25 cellular contexts compared by ENCODE assay signal in genomic region chr22:43299736-43300135, GRCh38. TPM values are rescaled to one million over a fixed set of nuclear protein-coding genes. Genes with fewer than 3 reads are reported as not detected.
A peak's percentile ranks its signal among the peaks of the same experiment; 100 is the strongest.
DNase-seq lines count a peak whose midpoint lies in the region; ATAC-seq, FAIRE-seq and TF ChIP-seq lines count a peak whose summit lies in the region.
"Had no signal": no experiment of that assay in that cellular context is flagged by ENCODE, and none has a peak within 500 bp of the region (broad histone marks: within the 10 kb centered on the region; RNA-seq: fewer than 3 reads in every experiment).

No MANE protein-coding gene starts in this region.

- peaks cover 0 to 26% (median 10%) of the 10 kb centered on the region in 9 donors for H3K4me1 ChIP-seq in heart right ventricle
- no peaks in the 10 kb centered on the region; the same call in 1 of the 2 replicates for H3K4me1 ChIP-seq in IMR-90 (ENCODE audit: control insufficient read depth, insufficient read depth, low read length)
- H3K4me1 ChIP-seq: Caco-2 had no signal

- H2BK15ac ChIP-seq in IMR-90 (ENCODE audit: low read depth, low read length), result no peak overlapping the region

- CTCF ChIA-PET in IMR-90 (lab: Yijun Ruan, JAX), result no interaction called here

- TF ChIP-seq RAD21 in IMR-90 (IDR thresholded peaks at IDR 0.05; ENCODE audit: low read length), result no peak

- no peaks in the 10 kb centered on the region for H4K20me1 ChIP-seq in IMR-90 (ENCODE audit: insufficient read depth, low read length)

- no peak overlapping the region for H2BK120ac ChIP-seq in IMR-90 (ENCODE audit: low read depth, low read length)

- H3K23ac ChIP-seq in IMR-90 (ENCODE audit: low read depth, low read length), result no peak overlapping the region

- no peak overlapping the region for H4K91ac ChIP-seq in IMR-90 (ENCODE audit: insufficient read depth, low read depth, low read length)

- H3K9me3 Mint-ChIP-seq in nephron, result no peaks in the 10 kb centered on the region
- H3K9me3 Mint-ChIP-seq: CD8-positive, alpha-beta T cell had no signal

- no peaks in the 10 kb centered on the region for H3K9me1 ChIP-seq in IMR-90 (ENCODE audit: insufficient read depth, low read length)

- H3K4me2 ChIP-seq in IMR-90 (ENCODE audit: low read depth, low read length), result no peak overlapping the region

- POLR2A ChIA-PET in IMR-90 (lab: Charles Lee; ENCODE audit: unreplicated experiment), result no interaction called here

- H3K9me3 ChIP-seq in heart right ventricle, result no peaks in the 10 kb centered on the region
- H3K9me3 ChIP-seq in IMR-90 (ENCODE audit: control insufficient read depth, insufficient read depth, low read length), result no peaks in the 10 kb centered on the region
- H3K9me3 ChIP-seq: BE2C, Caco-2 had no signal

- no TSS peak for BruUV-seq in IMR-90 (replicated peaks; lab: Mats Ljungman, UMichigan)

- peak overlapping the region; percentile 18 to 68 (median 54) for H3K27ac Mint-ChIP-seq in nephron
- H3K27ac Mint-ChIP-seq: CD4-positive, CD25-positive, alpha-beta regulatory T cell; CD8-positive, alpha-beta T cell had no signal

- H3K4me1 Mint-ChIP-seq in nephron, result peaks cover 90% of the 10 kb centered on the region
- H3K4me1 Mint-ChIP-seq: CD4-positive, CD25-positive, alpha-beta regulatory T cell had no signal

- no peak overlapping the region for H3K14ac ChIP-seq in IMR-90 (replicated peaks; ENCODE audit: low read depth, low read length)

- H3K36me3 ChIP-seq in heart right ventricle (no peaks in the 10 kb centered on the region), IMR-90 (ENCODE audit: control insufficient read depth, insufficient read depth, low read length) (no peaks in the 10 kb centered on the region), bronchial epithelial cell (ENCODE audit: control insufficient read depth, insufficient read depth, low read length) (no peaks in the 10 kb centered on the region)
- H3K36me3 ChIP-seq: BE2C had no signal

- H3K4ac ChIP-seq in IMR-90 (ENCODE audit: low read depth, low read length), result no peak overlapping the region

- H2AK5ac ChIP-seq in IMR-90 (ENCODE audit: low read depth, low read length), result no peak overlapping the region

- no peak overlapping the region for H3K56ac ChIP-seq in IMR-90 (ENCODE audit: extremely low read depth, insufficient read depth, low read length)

- in situ Hi-C loops in IMR-90 (cut with MboI; ENCODE audit: low sequenced_read_pairs), result no loop called here

- ATAC-seq in Right ventricle myocardium inferior (no peak), heart right ventricle (no peak), IMR-90 (ENCODE audit: low read depth) (no peak), left lobe of liver (no peak), GM21825 (IDR thresholded peaks at IDR 0.05; ENCODE audit: unreplicated experiment) (no peak)
- ATAC-seq: CD8-positive, alpha-beta T cell had no signal

- FAIRE-seq in bronchial epithelial cell (lab: Jason Lieb, UNC), result peak; percentile 84
- FAIRE-seq: A204.1, G401.6, GM12892, H1 had no signal

- TF ChIP-seq POLR2A in IMR-90 (IDR thresholded peaks at IDR 0.05; ENCODE audit: low read depth, low read length), result no peak

- H3K4me3 ChIP-seq in heart right ventricle, result no peak overlapping the region
- H3K4me3 ChIP-seq in IMR-90 (ENCODE audit: insufficient read depth, low read depth, low read length), result no peak overlapping the region
- H3K4me3 ChIP-seq in bronchial epithelial cell (ENCODE audit: low read depth, low read length), result no peak overlapping the region
- H3K4me3 ChIP-seq: GM23248 had no signal

- no peak overlapping the region for H2BK20ac ChIP-seq in IMR-90 (ENCODE audit: low read depth, low read length)

- dilution Hi-C loops in IMR-90 (cut with HindIII; ENCODE audit: low sequenced_read_pairs, unreplicated experiment), result no loop called here

- no peak overlapping the region for H2AFZ ChIP-seq in IMR-90 (replicated peaks; ENCODE audit: low read length, poor library complexity)
- H2AFZ ChIP-seq: GM23248 had no signal

- H4K5ac ChIP-seq in IMR-90 (ENCODE audit: low read depth, low read length), result no peak overlapping the region

- no peak overlapping the region for H3K4me3 Mint-ChIP-seq in nephron
- H3K4me3 Mint-ChIP-seq: CD4-positive, CD25-positive, alpha-beta regulatory T cell; CD8-positive, alpha-beta T cell had no signal

- no peak overlapping the region for H2BK5ac ChIP-seq in IMR-90 (ENCODE audit: low read depth, low read length, poor library complexity, severe bottlenecking)

- H3K27ac ChIP-seq in heart right ventricle (no peak overlapping the region), IMR-90 (ENCODE audit: insufficient read depth, low read length) (no peak overlapping the region)
- H3K27ac ChIP-seq: 22Rv1, C4-2B, GM23248 had no signal

- no peak overlapping the region for H2AK9ac ChIP-seq in IMR-90 (replicated peaks; ENCODE audit: low read depth, low read length, poor library complexity)

- peak; percentile 2 for DNase-seq in Right ventricle myocardium inferior (ENCODE audit: missing footprints)
- DNase-seq in heart right ventricle, result no peak
- no peak for DNase-seq in IMR-90
- DNase-seq in bronchial epithelial cell (ENCODE audit: low read depth), result no peak
- no peak for DNase-seq in left lobe of liver (ENCODE audit: low spot score)
- no peak for DNase-seq in NCI-H2081 treated with DMSO at 0.1 percent for 48 hours (lab: John Stamatoyannopoulos, UW)
- DNase-seq: AML-193; BE2C; Caco-2; CD4-positive, CD25-positive, alpha-beta regulatory T cell; CD8-positive, alpha-beta T cell; DMS153; DND-41; GM23248; H7; HCEC 1CT had no signal

- H3K9ac ChIP-seq in IMR-90 (ENCODE audit: low read depth, low read length), result no peak overlapping the region
- H3K9ac ChIP-seq: GM23248 had no signal

- no peaks in the 10 kb centered on the region for H3K27me3 ChIP-seq in heart right ventricle
- H3K27me3 ChIP-seq in IMR-90 (ENCODE audit: control insufficient read depth, insufficient read depth, low read length), result peaks cover 26% of the 10 kb centered on the region
- peaks cover 1% of the 10 kb centered on the region for H3K27me3 ChIP-seq in bronchial epithelial cell (ENCODE audit: control insufficient read depth, insufficient read depth, low read length)
- H3K27me3 ChIP-seq: BE2C had no signal

- H3K27me3 Mint-ChIP-seq in nephron (ENCODE audit: low read depth), result peaks cover 44% of the 10 kb centered on the region
- H3K27me3 Mint-ChIP-seq: CD4-positive, CD25-positive, alpha-beta regulatory T cell had no signal

- no peak overlapping the region for H4K8ac ChIP-seq in IMR-90 (ENCODE audit: low read depth in 2 of 2, low read length in 2 of 2)

- TF ChIP-seq CTCF in heart right ventricle (IDR thresholded peaks at IDR 0.05), result no peak
- no peak for TF ChIP-seq CTCF in IMR-90 (conservative IDR thresholded peaks at IDR 0.05; ENCODE audit: low read depth, low read length)
- TF ChIP-seq CTCF in bronchial epithelial cell (IDR thresholded peaks at IDR 0.05; ENCODE audit: insufficient read depth, low read length, severe bottlenecking), result no peak
- no peak for TF ChIP-seq CTCF in nephron (IDR thresholded peaks at IDR 0.05; ENCODE audit: unreplicated experiment in 3 of 3)

- WGBS in heart right ventricle, 2 donors, result 93 to 97% methylated on average over 12 of the region's 12 CpGs
- 96% methylated on average over 5 of the region's 12 CpGs; no CpG with 5 or more reads in 1 of the 2 experiments for WGBS in IMR-90 (ENCODE audit: extremely low coverage in 2 of 2, insufficient read length in 1 of 2), 2 experiments

- no peaks in the 10 kb centered on the region for H3K79me1 ChIP-seq in IMR-90 (ENCODE audit: low read depth in 1 of 2, low read length in 2 of 2)

- H3K18ac ChIP-seq in IMR-90 (ENCODE audit: low read depth, low read length), result no peak overlapping the region

- intact Hi-C loops in Right ventricle myocardium inferior (cut with DNase I), result no loop called here
- intact Hi-C loops in heart right ventricle (cut with DNase I), result no loop called here
- intact Hi-C loops in IMR-90 (cut with micrococcal nuclease), result no loop called here

- H3K36me3 Mint-ChIP-seq in nephron (ENCODE audit: low read depth), result no peaks in the 10 kb centered on the region
- H3K36me3 Mint-ChIP-seq: CD4-positive, CD25-positive, alpha-beta regulatory T cell; CD8-positive, alpha-beta T cell had no signal

TF ChIP-seq in IMR-90, 13 proteins besides CTCF, POLR2A, EP300 and RAD21:
- TF ChIP-seq NFE2L2 (IDR thresholded peaks at IDR 0.05; ENCODE audit: low read depth, low read length) (0 out of 2 replicates have a peak, but pooled peaks have one; percentile 30), RCOR1 (IDR thresholded peaks at IDR 0.05; ENCODE audit: insufficient replicate concordance, low read length) (no peak)

RNA-seq across cellular contexts. Expression of gene SCUBE1, which starts 43.4 kb away (rescaled TPM):
- total RNA-seq in Right ventricle myocardium inferior (0.89 TPM), heart right ventricle (under 1 TPM in 9 of 10 donors, not detected in 1; 0.05 to 0.60 (median 0.23) TPM), IMR-90 (2012; rRNA removed) (not detected in 2 replicates), bronchial epithelial cell (under 0.01 TPM in 1 of 2 replicates, not detected in the other), left lobe of liver (2.9 TPM)
- polyA plus RNA-seq in heart right ventricle (under 1 TPM; 0.01 to 0.07 TPM), IMR-90 (2012; rRNA removed) (not detected in 2 replicates)
- not detected in 2 replicates for polyA plus RNA-seq in IMR-90 (2012; cell fraction: cytosol; rRNA removed)
- polyA plus RNA-seq in IMR-90 (2012; cell fraction: nucleus; rRNA removed; ENCODE audit: low replicate concordance), result not detected in 2 replicates
- total RNA-seq: Caco-2; CD8-positive, alpha-beta T cell; GM23248 had no signal
- polyA plus RNA-seq: AG04450; CD4-positive, CD25-positive, alpha-beta regulatory T cell; GM23248 had no signal
